Comparison of ENCODE assay signal across 8 cellular contexts in genomic region chrX:106726485-106727437, GRCh38. TPM values are rescaled to one million over a fixed set of nuclear protein-coding genes. Genes with fewer than 3 reads are reported as not detected.
A peak's percentile ranks its signal among the peaks of the same experiment; 100 is the strongest.
DNase-seq lines count a peak whose midpoint lies in the region; ATAC-seq and TF ChIP-seq lines count a peak whose summit lies in the region.

A gene with protein sequence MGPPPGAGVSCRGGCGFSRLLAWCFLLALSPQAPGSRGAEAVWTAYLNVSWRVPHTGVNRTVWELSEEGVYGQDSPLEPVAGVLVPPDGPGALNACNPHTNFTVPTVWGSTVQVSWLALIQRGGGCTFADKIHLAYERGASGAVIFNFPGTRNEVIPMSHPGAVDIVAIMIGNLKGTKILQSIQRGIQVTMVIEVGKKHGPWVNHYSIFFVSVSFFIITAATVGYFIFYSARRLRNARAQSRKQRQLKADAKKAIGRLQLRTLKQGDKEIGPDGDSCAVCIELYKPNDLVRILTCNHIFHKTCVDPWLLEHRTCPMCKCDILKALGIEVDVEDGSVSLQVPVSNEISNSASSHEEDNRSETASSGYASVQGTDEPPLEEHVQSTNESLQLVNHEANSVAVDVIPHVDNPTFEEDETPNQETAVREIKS (plus strand): TSS chrX:106726701. CDS start chrX:106726914, 213 bp downstream.

- H3K27me3 ChIP-seq in ectodermal cell (ENCODE audit: control insufficient read depth, insufficient read depth, low read length, poor library complexity, severe bottlenecking) (peaks cover 49% of the 10 kb centered on the region), lung (ENCODE audit: control insufficient read depth, insufficient read depth) (no peaks in the 10 kb centered on the region), thoracic aorta (replicated peaks; ENCODE audit: insufficient read depth) (no peaks in the 10 kb centered on the region)

- TF ChIP-seq CTCF in lung (IDR thresholded peaks at IDR 0.05; ENCODE audit: control extremely low read depth, extremely low read depth) (no peak), thoracic aorta (IDR thresholded peaks at IDR 0.05) (no peak)

- peak; percentile 55 for DNase-seq in stimulated activated CD4-positive, alpha-beta T cell treated with anti-CD3 and anti-CD28 coated beads, Interleukin-15, amount 100 ng/mL, for 24 hours
- DNase-seq in stimulated activated CD4-positive, alpha-beta T cell treated with anti-CD3 and anti-CD28 coated beads, Interleukin-12 subunit alpha, Interleukin-12 subunit beta, amount 100 ng/mL, for 4 hours = no peak
- DNase-seq in SK-N-MC (ENCODE audit: low read depth, low spot score) (no peak), lung (ENCODE audit: low spot score) (peak; percentile 53), thoracic aorta (ENCODE audit: low spot score) (no peak), GOT3 (lab: John Stamatoyannopoulos, UW) (no peak), SIG-M5 treated with dmso at 0.1 percent for 504 hours (lab: John Stamatoyannopoulos, UW; ENCODE audit: unreplicated experiment) (no peak)

- H3K27ac ChIP-seq in SK-N-MC = no peak within 1 kb of the TSS
- no peak within 1 kb of the TSS for H3K27ac ChIP-seq in ectodermal cell (ENCODE audit: insufficient read depth, low read depth, low read length, poor library complexity, severe bottlenecking)
- peak within 1 kb of the TSS in 1 of 2 donors; percentile 78 for H3K27ac ChIP-seq in lung (ENCODE audit: low read depth in 1 of 2, low read length in 1 of 2)
- no peak within 1 kb of the TSS for H3K27ac ChIP-seq in thoracic aorta

- WGBS in ectodermal cell, 2 experiments = 0 to 1% methylated on average over 79 of the region's 79 CpGs
- WGBS in lung, 2 donors = 1 to 28% methylated on average over 68 to 79 of the region's 79 CpGs

- H3K36me3 ChIP-seq in SK-N-MC (ENCODE audit: insufficient read depth, low read length) (no peaks in the 10 kb centered on the region), ectodermal cell (ENCODE audit: control insufficient read depth, insufficient read depth, low read length) (no peaks in the 10 kb centered on the region), lung (ENCODE audit: control insufficient read depth in 2 of 2, insufficient read depth in 2 of 2, low read length in 2 of 2) (no peaks in the 10 kb centered on the region), thoracic aorta (no peaks in the 10 kb centered on the region)

- peak; percentile 71 for ATAC-seq in lung (ENCODE audit: insufficient read depth, low FRiP score)
- ATAC-seq in thoracic aorta (ENCODE audit: insufficient number of reproducible peaks, low FRiP score, low read depth) = no peak

- peak within 1 kb of the TSS; percentile 64 for H3K9ac ChIP-seq in SK-N-MC (ENCODE audit: insufficient read length)

- no peaks in the 10 kb centered on the region for H3K9me3 ChIP-seq in SK-N-MC (ENCODE audit: low read depth, low read length)
- H3K9me3 ChIP-seq in ectodermal cell (ENCODE audit: control insufficient read depth, low read length) = no peaks in the 10 kb centered on the region
- H3K9me3 ChIP-seq in lung (ENCODE audit: control insufficient read depth in 2 of 2, insufficient read depth in 1 of 2, low read length in 1 of 2) = no peaks in the 10 kb centered on the region
- no peaks in the 10 kb centered on the region for H3K9me3 ChIP-seq in thoracic aorta

- H3K4me3 ChIP-seq in SK-N-MC = peak within 1 kb of the TSS; percentile 80
- peak within 1 kb of the TSS; percentile 43 for H3K4me3 ChIP-seq in ectodermal cell (ENCODE audit: insufficient read depth, low read depth, low read length)
- H3K4me3 ChIP-seq in lung = peak within 1 kb of the TSS; percentile 40
- H3K4me3 ChIP-seq in thoracic aorta = peak within 1 kb of the TSS; percentile 60

- H3K4me1 ChIP-seq in ectodermal cell (ENCODE audit: control insufficient read depth, insufficient read depth, low read length) = no peaks in the 10 kb centered on the region
- no peaks in the 10 kb centered on the region for H3K4me1 ChIP-seq in lung (ENCODE audit: control insufficient read depth in 2 of 2, insufficient read depth in 2 of 2, low read length in 2 of 2)
- no peaks in the 10 kb centered on the region for H3K4me1 ChIP-seq in thoracic aorta (ENCODE audit: control insufficient read depth in 1 of 2, low read depth in 2 of 2)

RNA-seq across cellular contexts. Expression of the gene that starts here (rescaled TPM):
- not detected for polyA plus RNA-seq in ectodermal cell (2013, experiment 1 of 4)
- polyA plus RNA-seq in ectodermal cell (2013, experiment 2 of 4) = 0.07 TPM
- 0.21 TPM for polyA plus RNA-seq in ectodermal cell (2013, experiment 3 of 4)
- polyA plus RNA-seq in ectodermal cell (2013, experiment 4 of 4) = 0.08 TPM
- 10 to 100 TPM in 1 of 2 donors, 1 to 10 TPM in 1; 5.2 to 13.3 TPM for total RNA-seq in lung
- polyA plus RNA-seq in lung = 10 to 100 TPM in 1 of 2 donors, 1 to 10 TPM in 1; 7.4 to 11.9 TPM
- not detected for total RNA-seq in thoracic aorta

Comparison
In these comparisons a context has a peak if more than half of its experiments do, and no peak if none do; other contexts are left out.
1. RNA of the gene that starts here (total RNA-seq): 5.2 to 13.3 TPM in lung; not detected in thoracic aorta; every median in the first group is over 4 times any median in the second.
2. DNase-seq: peak in stimulated activated CD4-positive, alpha-beta T cell treated with anti-CD3 and anti-CD28 coated beads, Interleukin-15, amount 100 ng/mL, for 24 hours (single experiment) and lung (single experiment); none in stimulated activated CD4-positive, alpha-beta T cell treated with anti-CD3 and anti-CD28 coated beads, Interleukin-12 subunit alpha, Interleukin-12 subunit beta, amount 100 ng/mL, for 4 hours (single experiment), SK-N-MC (single experiment), thoracic aorta (single experiment), GOT3 (single experiment) and SIG-M5 treated with dmso at 0.1 percent for 504 hours (single experiment).
3. Peak in every context shown above with its lines, with median percentiles within 50 percentile points of each other: H3K4me3 ChIP-seq.